12 cellular contexts compared by ENCODE assay signal in genomic region chr22:30116362-30117117, GRCh38. TPM values are rescaled to one million over a fixed set of nuclear protein-coding genes. Genes with fewer than 3 reads are reported as not detected.
DNase-seq lines count a peak whose midpoint lies in the region; ATAC-seq and TF ChIP-seq lines count a peak whose summit lies in the region.
"Had no signal": no experiment of that assay in that cellular context is flagged by ENCODE, and none has a peak within 500 bp of the region (broad histone marks: within the 10 kb centered on the region; RNA-seq: fewer than 3 reads in every experiment).

No MANE protein-coding gene starts in this region.

- DNase-seq in AG04449 (ENCODE audit: low read depth, low spot score) (peak; percentile 31), HCEC 1CT (peak; percentile 85), SW480 (ENCODE audit: low spot score) (peak; percentile 63), glomerular visceral epithelial cell (ENCODE audit: extremely low spot score) (peak; percentile 52), GM13976 (ENCODE audit: low spot score) (no peak), upper lobe of right lung (no peak)
- no peak for DNase-seq in activated CD4-positive, alpha-beta T cell treated with anti-CD3 and anti-CD28 coated beads for 48 hours
- DNase-seq: activated CD8-positive, alpha-beta memory T cell treated with anti-CD3 and anti-CD28 coated beads, Interleukin-2, amount 50 U/mL, for 48 hours; caudate nucleus; Kasumi-1; T-helper 9 cell had no signal

- in situ Hi-C loops in GM13976 (cut with MboI; ENCODE audit: low sequenced_read_pairs, unreplicated experiment), result no loop called here

- CTCF ChIA-PET in AG04449 (lab: Yijun Ruan, JAX), result interaction anchor here (1.0 to 6.4 kb wide), 5 partner anchors 8 to 476 kb away, joined by 3 to 52 read pairs (median 3); no protein-coding TSS in a partner anchor

- H3K4me3 ChIP-seq in AG04449 (ENCODE audit: low read depth, low read length) (no peak overlapping the region), upper lobe of right lung (no peak overlapping the region)

- no peaks in the 10 kb centered on the region for H3K27me3 ChIP-seq in upper lobe of right lung

- ATAC-seq in upper lobe of right lung (no peak), HG03139 (IDR thresholded peaks at IDR 0.05; ENCODE audit: unreplicated experiment) (no peak)

- no peak for TF ChIP-seq CTCF in AG04449 (IDR thresholded peaks at IDR 0.05; ENCODE audit: insufficient read depth, low read length, missing control alignments)
- TF ChIP-seq CTCF in GM13976 (IDR thresholded peaks at IDR 0.05; ENCODE audit: borderline replicate concordance, control extremely low read depth, extremely low read depth, insufficient read depth, missing control alignments), result no peak
- no peak for TF ChIP-seq CTCF in upper lobe of right lung (IDR thresholded peaks at IDR 0.05)

- H3K9me3 ChIP-seq in upper lobe of right lung, result no peaks in the 10 kb centered on the region

- no peaks in the 10 kb centered on the region for H3K4me1 ChIP-seq in upper lobe of right lung

- H3K27ac ChIP-seq in upper lobe of right lung, result no peak overlapping the region

- intact Hi-C loops in upper lobe of right lung (cut with DNase I), result no loop called here

- H3K36me3 ChIP-seq in upper lobe of right lung, result no peaks in the 10 kb centered on the region

- POLR2A ChIA-PET in AG04449 (lab: Yijun Ruan, JAX), result no interaction called here

RNA-seq across cellular contexts. Expression of gene HORMAD2, which starts 36.3 kb away (rescaled TPM):
- total RNA-seq in upper lobe of right lung, result not detected

Comparison
In these comparisons a context has a peak if more than half of its experiments do, and no peak if none do; other contexts are left out.
1. DNase-seq: peak in AG04449 (single experiment), HCEC 1CT (single experiment), SW480 (single experiment) and glomerular visceral epithelial cell (single experiment); none in GM13976 (single experiment), activated CD4-positive, alpha-beta T cell treated with anti-CD3 and anti-CD28 coated beads for 48 hours (single experiment) and upper lobe of right lung (single experiment).